Comparison of ENCODE assay signal across 24 cellular contexts in genomic region chr18:70493461-70493860, GRCh38.
"Had no signal": no experiment of that assay in that cellular context is flagged by ENCODE, and none has a peak within 500 bp of the region (broad histone marks: within the 10 kb centered on the region; RNA-seq: fewer than 3 reads in every experiment).

No MANE protein-coding gene starts in this region.

- H3K36me3 ChIP-seq: brain microvascular endothelial cell, cardiac muscle cell had no signal

- DNase-seq: activated CD4-positive, alpha-beta memory T cell treated with anti-CD3 and anti-CD28 coated beads, Interleukin-2, amount 10 ng/mL, durations not matched to agents 7 days and 5 days; activated CD4-positive, alpha-beta T cell treated with anti-CD3 and anti-CD28 coated beads for 36 hours; activated CD4-positive, alpha-beta T cell treated with anti-CD3 and anti-CD28 coated beads, Interleukin-2, amount 50 U/mL, for 1 hour; activated gamma-delta T cell; activated naive CD4-positive, alpha-beta T cell treated with anti-CD3 and anti-CD28 coated beads, Interleukin-2, amount 10 ng/mL, durations not matched to agents 7 days and 5 days; activated naive CD8-positive, alpha-beta T cell treated with anti-CD3 and anti-CD28 coated beads for 36 hours; activated T-cell treated with anti-CD3 and anti-CD28 coated beads for 4 hours; activated T-cell treated with anti-CD3 and anti-CD28 coated beads, Interleukin-2, amount 50 U/mL, for 48 hours; brain microvascular endothelial cell; cerebellar nuclear complex; MM.1S; NCI-H1105 treated with DMSO at 0.1 percent for 48 hours; NCI-H1436 treated with DMSO at 0.1 percent for 48 hours; NCI-H1930; NCI-H2171 treated with DMSO at 0.1 percent for 48 hours; NCI-H345; NCI-H510A; NCI-H526 treated with DMSO at 0.1 percent for 48 hours; PC-9; SIG-M5; T-helper 2 cell had no signal

- H3K4me3 ChIP-seq: cardiac muscle cell, PC-9 had no signal

- ATAC-seq: activated CD4-positive, alpha-beta T cell treated with anti-CD3 and anti-CD28 coated beads for 36 hours; activated T-helper 17 cell treated with anti-CD3 and anti-CD28 coated beads, Interleukin-2, amount 50 U/mL, for 72 hours had no signal

- H2AFZ ChIP-seq: PC-9 had no signal

- H3K4me2 ChIP-seq: PC-9 had no signal

- H3K27me3 ChIP-seq: brain microvascular endothelial cell, cardiac muscle cell had no signal

- H3K27ac ChIP-seq: brain microvascular endothelial cell, cardiac muscle cell, PC-9, VCaP had no signal
